ENCODE assay signal across 8 cellular contexts in the genomic region with DNA sequence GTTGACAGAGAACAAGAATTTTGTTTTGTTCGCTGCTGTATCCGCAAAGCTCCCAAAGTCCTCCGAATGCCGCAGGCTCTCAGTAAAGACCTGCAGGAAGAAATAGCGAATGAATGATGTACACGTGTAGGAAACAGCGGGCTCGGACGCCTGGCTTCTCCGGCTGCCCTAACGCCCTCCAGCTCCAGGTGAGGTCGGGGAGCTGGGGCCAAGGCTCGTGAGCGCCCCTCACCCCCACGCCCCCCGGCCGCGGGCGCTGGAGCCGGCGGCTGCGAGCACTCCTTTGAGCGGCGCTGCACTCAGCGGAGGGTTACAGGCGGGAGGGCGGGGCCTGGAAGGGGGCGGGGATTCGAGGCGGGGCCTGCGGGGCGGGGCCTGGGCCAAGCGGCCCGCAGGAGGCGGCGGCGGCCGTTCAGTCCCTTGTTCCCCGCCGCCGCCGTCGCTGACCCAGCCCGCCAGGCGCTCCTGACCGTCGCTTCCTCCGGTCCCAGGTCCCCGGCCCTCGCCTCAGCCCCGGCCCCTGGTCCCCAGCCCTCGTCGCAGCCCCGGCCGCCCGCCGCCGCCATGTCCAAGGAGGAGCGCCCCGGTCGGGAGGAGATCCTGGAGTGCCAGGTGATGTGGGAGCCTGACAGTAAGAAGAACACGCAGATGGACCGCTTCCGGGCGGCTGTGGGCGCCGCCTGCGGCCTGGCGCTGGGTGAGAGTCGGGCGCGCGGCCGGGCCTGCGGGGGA. TPM values are rescaled to one million over a fixed set of nuclear protein-coding genes. Genes with fewer than 3 reads are reported as not detected.
DNase-seq lines count a peak whose midpoint lies in the region; ATAC-seq and TF ChIP-seq lines count a peak whose summit lies in the region.

A gene with protein sequence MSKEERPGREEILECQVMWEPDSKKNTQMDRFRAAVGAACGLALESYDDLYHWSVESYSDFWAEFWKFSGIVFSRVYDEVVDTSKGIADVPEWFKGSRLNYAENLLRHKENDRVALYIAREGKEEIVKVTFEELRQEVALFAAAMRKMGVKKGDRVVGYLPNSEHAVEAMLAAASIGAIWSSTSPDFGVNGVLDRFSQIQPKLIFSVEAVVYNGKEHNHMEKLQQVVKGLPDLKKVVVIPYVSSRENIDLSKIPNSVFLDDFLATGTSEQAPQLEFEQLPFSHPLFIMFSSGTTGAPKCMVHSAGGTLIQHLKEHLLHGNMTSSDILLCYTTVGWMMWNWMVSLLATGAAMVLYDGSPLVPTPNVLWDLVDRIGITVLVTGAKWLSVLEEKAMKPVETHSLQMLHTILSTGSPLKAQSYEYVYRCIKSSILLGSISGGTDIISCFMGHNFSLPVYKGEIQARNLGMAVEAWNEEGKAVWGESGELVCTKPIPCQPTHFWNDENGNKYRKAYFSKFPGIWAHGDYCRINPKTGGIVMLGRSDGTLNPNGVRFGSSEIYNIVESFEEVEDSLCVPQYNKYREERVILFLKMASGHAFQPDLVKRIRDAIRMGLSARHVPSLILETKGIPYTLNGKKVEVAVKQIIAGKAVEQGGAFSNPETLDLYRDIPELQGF (plus strand): TSS at position 415 of the 732 bp plus-strand sequence. CDS start 150 bp downstream, at position 565.

- H3K4me1 Mint-ChIP-seq in activated CD8-positive, alpha-beta T cell treated with anti-CD3 and anti-CD28 coated beads, Interleukin-2, amount 10 ng/mL, durations not matched to agents 7 days and 5 days (ENCODE audit: low read depth): peaks cover 17% of the 10 kb centered on the region

- ATAC-seq in GM19324 (IDR thresholded peaks at IDR 0.05; ENCODE audit: low FRiP score, unreplicated experiment) (peak; percentile 91), HG03457 (IDR thresholded peaks at IDR 0.05; ENCODE audit: unreplicated experiment) (peak; percentile 85)
- ATAC-seq in activated CD8-positive, alpha-beta T cell treated with anti-CD3 and anti-CD28 coated beads, Interleukin-2, amount 10 ng/mL, durations not matched to agents 7 days and 5 days: peak; percentile 97

- CTCF ChIA-PET in activated CD8-positive, alpha-beta T cell treated with anti-CD3 and anti-CD28 coated beads, Interleukin-2, amount 10 ng/mL, durations not matched to agents 7 days and 5 days (lab: Charles Lee): interaction anchor here (0.6 to 1.8 kb wide), 3 partner anchors 72 to 159 kb away, joined by 3 to 4 read pairs (median 3); a partner anchor contains a TSS

- H3K27ac ChIP-seq in C4-2B: peak within 1 kb of the TSS; percentile 88

- H3K9me3 Mint-ChIP-seq in activated CD8-positive, alpha-beta T cell treated with anti-CD3 and anti-CD28 coated beads, Interleukin-2, amount 10 ng/mL, durations not matched to agents 7 days and 5 days (ENCODE audit: insufficient read depth): no peaks in the 10 kb centered on the region

- H3K4me3 Mint-ChIP-seq in activated CD8-positive, alpha-beta T cell treated with anti-CD3 and anti-CD28 coated beads, Interleukin-2, amount 10 ng/mL, durations not matched to agents 7 days and 5 days: peak within 1 kb of the TSS; percentile 81

- H3K27ac Mint-ChIP-seq in activated CD8-positive, alpha-beta T cell treated with anti-CD3 and anti-CD28 coated beads, Interleukin-2, amount 10 ng/mL, durations not matched to agents 7 days and 5 days: peak within 1 kb of the TSS; percentile 74

- TF ChIP-seq CTCF in C4-2B (conservative IDR thresholded peaks at IDR 0.05): no peak; the same call in 1 of the 2 replicates

- H3K36me3 Mint-ChIP-seq in activated CD8-positive, alpha-beta T cell treated with anti-CD3 and anti-CD28 coated beads, Interleukin-2, amount 10 ng/mL, durations not matched to agents 7 days and 5 days (ENCODE audit: low read depth): peaks cover 3% of the 10 kb centered on the region

- POLR2A ChIA-PET in activated CD8-positive, alpha-beta T cell treated with anti-CD3 and anti-CD28 coated beads, Interleukin-2, amount 10 ng/mL, durations not matched to agents 7 days and 5 days (lab: Charles Lee): interaction anchor here (1.1 kb wide), 1 partner anchor 15 kb away, joined by 4 read pairs; no protein-coding TSS in a partner anchor

- DNase-seq in NCI-H82 (lab: John Stamatoyannopoulos, UW): peak; percentile 88
- peak; percentile 81 for DNase-seq in activated CD8-positive, alpha-beta T cell treated with anti-CD3 and anti-CD28 coated beads, Interleukin-2, amount 10 ng/mL, durations not matched to agents 7 days and 5 days
- DNase-seq in effector CD8-positive, alpha-beta T cell (lab: John Stamatoyannopoulos, UW): peak; percentile 70
- peak; percentile 81 for DNase-seq in medulla oblongata (ENCODE audit: extremely low spot score)
- peak; percentile 62 for DNase-seq in stimulated activated CD8-positive, alpha-beta memory T cell treated with anti-CD3 and anti-CD28 coated beads, Interleukin-12 subunit alpha, Interleukin-12 subunit beta, amount 100 ng/mL, for 1 hour (ENCODE audit: low read depth)

- peaks cover 6% of the 10 kb centered on the region for H3K27me3 Mint-ChIP-seq in activated CD8-positive, alpha-beta T cell treated with anti-CD3 and anti-CD28 coated beads, Interleukin-2, amount 10 ng/mL, durations not matched to agents 7 days and 5 days (ENCODE audit: low read depth)

RNA-seq across cellular contexts. Expression of the gene that starts here (rescaled TPM):
- 10 to 100 TPM; 24.7 to 26.7 TPM for total RNA-seq in activated CD8-positive, alpha-beta T cell treated with anti-CD3 and anti-CD28 coated beads, Interleukin-2, amount 10 ng/mL, durations not matched to agents 7 days and 5 days

Comparison
In these comparisons a context has a peak if more than half of its experiments do, and no peak if none do; other contexts are left out.
1. Peak in every context shown above with its lines: DNase-seq, ATAC-seq and H3K27ac ChIP-seq.